Comparison of ENCODE assay signal across 9 cellular contexts in the genomic region with DNA sequence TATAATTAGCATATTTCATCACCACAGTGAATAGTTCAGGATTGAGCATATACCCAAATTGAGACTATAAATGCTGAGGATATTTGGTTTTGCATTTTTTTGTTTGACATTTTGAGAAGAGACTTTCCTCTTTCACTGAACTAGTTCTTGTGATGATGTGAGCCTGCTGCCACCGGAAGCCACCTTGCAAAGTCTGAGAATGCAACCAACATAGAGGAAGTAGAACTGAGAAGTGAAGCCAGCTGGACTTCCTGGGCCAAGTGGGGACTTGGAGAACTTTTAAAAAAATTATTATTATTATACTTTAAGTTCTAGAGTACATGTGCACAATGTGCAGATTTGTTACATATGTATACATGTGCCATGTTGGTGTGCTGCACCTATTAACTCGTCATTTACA.
DNase-seq lines count a peak whose midpoint lies in the region; ATAC-seq, FAIRE-seq and TF ChIP-seq lines count a peak whose summit lies in the region.
"Had no signal": no experiment of that assay in that cellular context is flagged by ENCODE, and none has a peak within 500 bp of the region (broad histone marks: within the 10 kb centered on the region; RNA-seq: fewer than 3 reads in every experiment).

No MANE protein-coding gene starts in this region.

- DNase-seq in GM12891 (ENCODE audit: insufficient read length, low spot score) (peak; percentile 16), globus pallidus (ENCODE audit: low spot score) (peak; percentile 43), HuH-7.5 (ENCODE audit: low spot score) (no peak), NCI-H2029 (lab: John Stamatoyannopoulos, UW) (no peak), DMS 273 treated with DMSO at 0.1 percent for 48 hours (lab: John Stamatoyannopoulos, UW) (no peak)
- DNase-seq in activated CD4-positive, alpha-beta T cell treated with anti-CD3 and anti-CD28 coated beads for 48 hours, result no peak
- DNase-seq: CD4-positive, alpha-beta memory T cell had no signal

- ATAC-seq in GM21390 (IDR thresholded peaks at IDR 0.05; ENCODE audit: unreplicated experiment), result peak; percentile 97
- peak; percentile 99 for ATAC-seq in HG03354 (IDR thresholded peaks at IDR 0.05; ENCODE audit: poor library complexity, severe bottlenecking, unreplicated experiment)

- FAIRE-seq in GM12891 (lab: Jason Lieb, UNC), result peak; percentile 60

- no peak for TF ChIP-seq POLR2A in GM12891 (IDR thresholded peaks at IDR 0.05; ENCODE audit: low read depth, low read length)

TF ChIP-seq in GM12891, 5 proteins besides CTCF, POLR2A, EP300 and RAD21:
- TF ChIP-seq SPI1 (IDR thresholded peaks at IDR 0.05; ENCODE audit: low read depth, low read length) (peak; percentile 68; the same call in 1 of the 2 replicates), POLR2AphosphoS5 (IDR thresholded peaks at IDR 0.05; ENCODE audit: low read depth, low read length) (no peak)

Comparison
In these comparisons a context has a peak if more than half of its experiments do, and no peak if none do; other contexts are left out.
1. DNase-seq: peak in GM12891 (single experiment) and globus pallidus (single experiment); none in HuH-7.5 (single experiment), NCI-H2029 (single experiment), DMS 273 treated with DMSO at 0.1 percent for 48 hours (single experiment) and activated CD4-positive, alpha-beta T cell treated with anti-CD3 and anti-CD28 coated beads for 48 hours (single experiment).